Comparison of ENCODE assay signal across 17 cellular contexts in genomic region chr20:50670126-50670862, GRCh38. TPM values are rescaled to one million over a fixed set of nuclear protein-coding genes. Genes with fewer than 3 reads are reported as not detected.
A peak's percentile ranks its signal among the peaks of the same experiment; 100 is the strongest.
DNase-seq lines count a peak whose midpoint lies in the region; ATAC-seq and TF ChIP-seq lines count a peak whose summit lies in the region.
"Had no signal": no experiment of that assay in that cellular context is flagged by ENCODE, and none has a peak within 500 bp of the region (broad histone marks: within the 10 kb centered on the region; RNA-seq: fewer than 3 reads in every experiment).

No MANE protein-coding gene starts in this region.

- CTCF ChIA-PET in HCT116 (lab: Charles Lee), result no interaction called here
- CTCF ChIA-PET in CD4-positive, alpha-beta T cell (lab: Charles Lee), result no interaction called here

- H3K9me2 ChIP-seq in HCT116 (ENCODE audit: insufficient read depth), result no peaks in the 10 kb centered on the region

- H3K4me3 Mint-ChIP-seq in CD4-positive, alpha-beta T cell, result no peak overlapping the region
- H3K4me3 Mint-ChIP-seq: activated CD8-positive, alpha-beta memory T cell treated with anti-CD3 and anti-CD28 coated beads, Interleukin-2, amount 10 ng/mL, durations not matched to agents 7 days and 5 days; activated naive CD8-positive, alpha-beta T cell treated with anti-CD3 and anti-CD28 coated beads for 36 hours; CD8-positive, alpha-beta T cell; natural killer cell treated with Interleukin-12 subunit alpha and Interleukin-12 subunit beta and Interleukin-15 and Interleukin-18, amount 100 ng/mL, for 72 hours had no signal

- BruUV-seq in HCT116 (replicated peaks; lab: Mats Ljungman, UMichigan), result no TSS peak

- no peaks in the 10 kb centered on the region for H3K9me3 ChIP-seq in HCT116 (ENCODE audit: control insufficient read depth in 1 of 2, insufficient read depth in 1 of 2, low read depth in 1 of 2, low read length in 2 of 2)
- no peaks in the 10 kb centered on the region for H3K9me3 ChIP-seq in CD4-positive, alpha-beta T cell (ENCODE audit: control insufficient read depth, low read length)
- H3K9me3 ChIP-seq: colonic mucosa, testis had no signal

- H3K27me3 Mint-ChIP-seq in CD4-positive, alpha-beta T cell, result peaks cover 4% of the 10 kb centered on the region
- H3K27me3 Mint-ChIP-seq: activated CD8-positive, alpha-beta memory T cell treated with anti-CD3 and anti-CD28 coated beads, Interleukin-2, amount 10 ng/mL, durations not matched to agents 7 days and 5 days; activated naive CD8-positive, alpha-beta T cell treated with anti-CD3 and anti-CD28 coated beads for 36 hours; natural killer cell treated with Interleukin-12 subunit alpha and Interleukin-12 subunit beta and Interleukin-15 and Interleukin-18, amount 100 ng/mL, for 72 hours had no signal

- H3K27me3 ChIP-seq in HCT116 (ENCODE audit: insufficient read depth, low read length), result no peaks in the 10 kb centered on the region
- H3K27me3 ChIP-seq in CD4-positive, alpha-beta T cell (ENCODE audit: control insufficient read depth, insufficient read depth, low read length), result no peaks in the 10 kb centered on the region
- H3K27me3 ChIP-seq: colonic mucosa, testis had no signal

- RAD21 ChIA-PET in HCT116 (lab: Charles Lee; ENCODE audit: low non-redundant PET in 1 of 2, low total read pairs in 2 of 2, uncharacterized antibody in 2 of 2, unreplicated experiment in 2 of 2), result no interaction called here

- no peaks in the 10 kb centered on the region for H3K36me3 ChIP-seq in HCT116 (ENCODE audit: control insufficient read depth in 1 of 2, insufficient read depth in 2 of 2, low read length in 2 of 2)
- H3K36me3 ChIP-seq: colonic mucosa had no signal

- TF ChIP-seq POLR2A in HCT116 (IDR thresholded peaks at IDR 0.05; ENCODE audit: borderline replicate concordance, extremely low read depth, insufficient read depth, insufficient read length), result no peak

- no peak for DNase-seq in HCT116 (ENCODE audit: low read depth, low spot score)
- peak; percentile 36 for DNase-seq in NCI-H345 (lab: John Stamatoyannopoulos, UW)
- peak; percentile 76 to 99 for DNase-seq in T47D (ENCODE audit: low read depth in 1 of 2, low spot score in 1 of 2)
- DNase-seq in omental fat pad (ENCODE audit: low spot score), result no peak
- DNase-seq in superior temporal gyrus (ENCODE audit: extremely low spot score), result no peak
- DNase-seq in CD4-positive, alpha-beta T cell, result no peak
- DNase-seq: activated CD8-positive, alpha-beta memory T cell treated with anti-CD3 and anti-CD28 coated beads, Interleukin-2, amount 10 ng/mL, durations not matched to agents 7 days and 5 days; activated naive CD8-positive, alpha-beta T cell treated with anti-CD3 and anti-CD28 coated beads for 36 hours; CD8-positive, alpha-beta T cell; colonic mucosa; NCI-H1105; T-helper 9 cell; testis had no signal

- TF ChIP-seq CTCF in HCT116 (IDR thresholded peaks at IDR 0.05 in 2 of 3, conservative IDR thresholded peaks at IDR 0.05 in 1 of 3; ENCODE audit: borderline replicate concordance in 1 of 3, insufficient read depth in 1 of 3, low read depth in 2 of 3, low read length in 2 of 3) (no peak), omental fat pad (IDR thresholded peaks at IDR 0.05) (no peak)
- TF ChIP-seq CTCF in CD4-positive, alpha-beta T cell (IDR thresholded peaks at IDR 0.05), result no peak

- peaks cover 0 to 7% of the 10 kb centered on the region in 2 experiments; a peak in 2 of 4 replicates for H3K4me1 ChIP-seq in HCT116 (ENCODE audit: control insufficient read depth in 1 of 2, insufficient read depth in 2 of 2, low read length in 2 of 2)
- H3K4me1 ChIP-seq: colonic mucosa had no signal

- no peak overlapping the region for H3K27ac ChIP-seq in HCT116 (ENCODE audit: low read depth, low read length)
- H3K27ac ChIP-seq in CD4-positive, alpha-beta T cell (ENCODE audit: low read depth, low read length), result no peak overlapping the region
- H3K27ac ChIP-seq: colonic mucosa, testis had no signal

- POLR2A ChIA-PET in HCT116 (lab: Charles Lee), result no interaction called here
- POLR2A ChIA-PET in CD4-positive, alpha-beta T cell (lab: Charles Lee), result no interaction called here

- peak; percentile 13; the same call in 1 of the 2 replicates for TF ChIP-seq RAD21 in HCT116 (IDR thresholded peaks at IDR 0.05; ENCODE audit: low read depth)

- peak overlapping the region; percentile 10; the same call in 1 of the 2 replicates for H3K4me2 ChIP-seq in HCT116 (ENCODE audit: low read length)

- ATAC-seq in HCT116, result peak; percentile 63
- peak; percentile 39 for ATAC-seq in omental fat pad (ENCODE audit: low FRiP score)
- ATAC-seq in GM19455 (IDR thresholded peaks at IDR 0.05; ENCODE audit: unreplicated experiment), result no peak
- no peak for ATAC-seq in CD4-positive, alpha-beta T cell (ENCODE audit: poor library complexity)
- ATAC-seq in HG03442 (IDR thresholded peaks at IDR 0.05; ENCODE audit: unreplicated experiment), result no peak
- ATAC-seq: activated CD8-positive, alpha-beta memory T cell treated with anti-CD3 and anti-CD28 coated beads, Interleukin-2, amount 10 ng/mL, durations not matched to agents 7 days and 5 days; CD8-positive, alpha-beta T cell; natural killer cell treated with Interleukin-12 subunit alpha and Interleukin-12 subunit beta and Interleukin-15 and Interleukin-18, amount 100 ng/mL, for 72 hours; sciatic nerve had no signal

- H3K9ac ChIP-seq in HCT116 (ENCODE audit: low read length), result no peak overlapping the region

- H3K4me1 Mint-ChIP-seq in CD4-positive, alpha-beta T cell (ENCODE audit: low read depth), result no peaks in the 10 kb centered on the region
- H3K4me1 Mint-ChIP-seq: activated CD8-positive, alpha-beta memory T cell treated with anti-CD3 and anti-CD28 coated beads, Interleukin-2, amount 10 ng/mL, durations not matched to agents 7 days and 5 days; activated naive CD8-positive, alpha-beta T cell treated with anti-CD3 and anti-CD28 coated beads for 36 hours had no signal

- intact Hi-C loops in HCT116 (cut with micrococcal nuclease), result no loop called here
- intact Hi-C loops in CD4-positive, alpha-beta T cell (cut with DNase I, micrococcal nuclease), result no loop called here

- H3K4me3 ChIP-seq in HCT116 (replicated peaks in 1 of 2; ENCODE audit: low read depth in 1 of 2, low read length in 2 of 2), result no peak overlapping the region
- H3K4me3 ChIP-seq: colonic mucosa, testis had no signal

- no peaks in the 10 kb centered on the region for H3K9me3 Mint-ChIP-seq in CD4-positive, alpha-beta T cell
- H3K9me3 Mint-ChIP-seq: activated naive CD8-positive, alpha-beta T cell treated with anti-CD3 and anti-CD28 coated beads for 36 hours; CD8-positive, alpha-beta T cell; natural killer cell treated with Interleukin-12 subunit alpha and Interleukin-12 subunit beta and Interleukin-15 and Interleukin-18, amount 100 ng/mL, for 72 hours had no signal

- H3K27ac Mint-ChIP-seq in CD4-positive, alpha-beta T cell, result no peak overlapping the region
- H3K27ac Mint-ChIP-seq: activated CD8-positive, alpha-beta memory T cell treated with anti-CD3 and anti-CD28 coated beads, Interleukin-2, amount 10 ng/mL, durations not matched to agents 7 days and 5 days; activated naive CD8-positive, alpha-beta T cell treated with anti-CD3 and anti-CD28 coated beads for 36 hours; CD8-positive, alpha-beta T cell; natural killer cell treated with Interleukin-12 subunit alpha and Interleukin-12 subunit beta and Interleukin-15 and Interleukin-18, amount 100 ng/mL, for 72 hours had no signal

- H4K20me1 ChIP-seq in HCT116 (ENCODE audit: insufficient read depth), result no peaks in the 10 kb centered on the region

- in situ Hi-C loops in T47D (cut with HindIII; ENCODE audit: low pct_unique_long_range_greater_than_20kb, low sequenced_read_pairs), result no loop called here

- no peaks in the 10 kb centered on the region for H3K79me2 ChIP-seq in HCT116 (ENCODE audit: insufficient read depth, low read length)

- H2AFZ ChIP-seq in HCT116 (ENCODE audit: low read depth, low read length, poor library complexity, severe bottlenecking), result peak overlapping the region; percentile 40

- no peaks in the 10 kb centered on the region for H3K36me3 Mint-ChIP-seq in CD4-positive, alpha-beta T cell (ENCODE audit: low read depth)
- H3K36me3 Mint-ChIP-seq: activated CD8-positive, alpha-beta memory T cell treated with anti-CD3 and anti-CD28 coated beads, Interleukin-2, amount 10 ng/mL, durations not matched to agents 7 days and 5 days; activated naive CD8-positive, alpha-beta T cell treated with anti-CD3 and anti-CD28 coated beads for 36 hours; CD8-positive, alpha-beta T cell; natural killer cell treated with Interleukin-12 subunit alpha and Interleukin-12 subunit beta and Interleukin-15 and Interleukin-18, amount 100 ng/mL, for 72 hours had no signal

TF ChIP-seq in HCT116, 20 proteins besides CTCF, POLR2A, EP300 and RAD21 (continues in another document):
- TF ChIP-seq JUND (IDR thresholded peaks at IDR 0.05), result no peak
- TF ChIP-seq CBX3 (IDR thresholded peaks at IDR 0.05; ENCODE audit: low read depth), result no peak
- TF ChIP-seq SIN3A (IDR thresholded peaks at IDR 0.05; ENCODE audit: low read depth), result no peak
- TF ChIP-seq YY1 (IDR thresholded peaks at IDR 0.05; ENCODE audit: extremely low read depth, insufficient replicate concordance, low read depth, low read length), result no peak
- TF ChIP-seq SRF (IDR thresholded peaks at IDR 0.05; ENCODE audit: low read depth), result no peak
- no peak for TF ChIP-seq SP1 (IDR thresholded peaks at IDR 0.05; ENCODE audit: low read depth)

RNA-seq across cellular contexts. Expression of gene RIPOR3, which starts 21.0 kb away (rescaled TPM):
- 0.22 TPM for total RNA-seq in HCT116 (2021; ENCODE audit: unreplicated experiment)
- polyA plus RNA-seq in HCT116 (2012), result 0.14 and 0.20 TPM in 2 replicates
- 10 to 100 TPM in 3 of 4 donors, 1 to 10 TPM in 1; 7.8 to 81.8 (median 16.6) TPM for total RNA-seq in omental fat pad
- not detected for total RNA-seq in CD4-positive, alpha-beta T cell
- total RNA-seq: activated CD8-positive, alpha-beta memory T cell treated with anti-CD3 and anti-CD28 coated beads, Interleukin-2, amount 10 ng/mL, durations not matched to agents 7 days and 5 days; activated naive CD8-positive, alpha-beta T cell treated with anti-CD3 and anti-CD28 coated beads for 36 hours; CD8-positive, alpha-beta T cell; natural killer cell treated with Interleukin-12 subunit alpha and Interleukin-12 subunit beta and Interleukin-15 and Interleukin-18, amount 100 ng/mL, for 72 hours had no signal

Comparison
In these comparisons a context has a peak if more than half of its experiments do, and no peak if none do; other contexts are left out.
1. ATAC-seq: peak in HCT116 (single experiment) and omental fat pad (single experiment); none in GM19455 (single experiment), CD4-positive, alpha-beta T cell (single experiment) and HG03442 (single experiment).
2. DNase-seq: peak in NCI-H345 (single experiment) and T47D (2 of 2); none in HCT116 (single experiment), omental fat pad (single experiment), superior temporal gyrus (single experiment) and CD4-positive, alpha-beta T cell (0 of 10).